ENCODE assay signal across 12 cellular contexts in genomic region chr2:205712508-205712907, GRCh38. TPM values are rescaled to one million over a fixed set of nuclear protein-coding genes. Genes with fewer than 3 reads are reported as not detected.
DNase-seq lines count a peak whose midpoint lies in the region; ATAC-seq and TF ChIP-seq lines count a peak whose summit lies in the region.
"Had no signal": no experiment of that assay in that cellular context is flagged by ENCODE, and none has a peak within 500 bp of the region (broad histone marks: within the 10 kb centered on the region; RNA-seq: fewer than 3 reads in every experiment).

No MANE protein-coding gene starts in this region.

- H3K4me3 ChIP-seq in A673 (ENCODE audit: low read depth, low read length, poor library complexity, severe bottlenecking) (no peak overlapping the region), muscle layer of colon (ENCODE audit: low read depth in 1 of 2, low read length in 2 of 2) (no peak overlapping the region)
- H3K4me3 ChIP-seq: skin epidermis had no signal

- BruUV-seq in A673 (replicated peaks; lab: Mats Ljungman, UMichigan): no TSS peak

- CTCF ChIA-PET in A673 (lab: Charles Lee): no interaction called here
- CTCF ChIA-PET in activated CD4-positive, alpha-beta memory T cell treated with anti-CD3 and anti-CD28 coated beads, Interleukin-2, amount 10 ng/mL, durations not matched to agents 7 days and 5 days (lab: Charles Lee): interaction anchor here (0.7 kb wide), 1 partner anchor 842 kb away, joined by 3 read pairs; no protein-coding TSS in a partner anchor

- H3K27ac ChIP-seq in A673 (ENCODE audit: low read depth, low read length, poor library complexity, severe bottlenecking) (no peak overlapping the region), muscle layer of colon (ENCODE audit: low read depth, low read length) (peak overlapping the region; percentile 82)

- intact Hi-C loops in A673 (cut with micrococcal nuclease; ENCODE audit: unreplicated experiment): no loop called here
- intact Hi-C loops in activated T-helper 1 cell treated with anti-CD3 and anti-CD28 coated beads, Interleukin-12 subunit alpha, Interleukin-12 subunit beta, Interleukin-2, Interleukin-4 antibody, amounts not matched to agents 30 ng/mL and 10 ng/mL and 1 ng/mL, durations not matched to agents 14 hours and 24 hours and 36 hours (cut with micrococcal nuclease): loop anchor here (5.0 kb wide), 2 partner anchors 155 to 1600 kb away; no protein-coding TSS in a partner anchor

- H3K4me1 ChIP-seq in A673 (ENCODE audit: insufficient read depth, low read length, poor library complexity, severe bottlenecking) (peaks cover 14% of the 10 kb centered on the region), muscle layer of colon (ENCODE audit: insufficient read depth, low read length) (peaks cover 93% of the 10 kb centered on the region)

- H3K4me3 Mint-ChIP-seq in chondrocyte (ENCODE audit: unreplicated experiment): no peak overlapping the region
- no peak overlapping the region for H3K4me3 Mint-ChIP-seq in activated T-helper 1 cell treated with anti-CD3 and anti-CD28 coated beads, Interleukin-12 subunit alpha, Interleukin-12 subunit beta, Interleukin-2, Interleukin-4 antibody, amounts not matched to agents 30 ng/mL and 10 ng/mL and 1 ng/mL, durations not matched to agents 14 hours and 24 hours and 36 hours
- no peak overlapping the region for H3K4me3 Mint-ChIP-seq in activated CD4-positive, alpha-beta memory T cell treated with anti-CD3 and anti-CD28 coated beads, Interleukin-2, amount 10 ng/mL, durations not matched to agents 7 days and 5 days
- H3K4me3 Mint-ChIP-seq: activated naive CD4-positive, alpha-beta T cell treated with anti-CD3 and anti-CD28 coated beads, Interleukin-2, amount 50 U/mL, for 24 hours; CD8-positive, alpha-beta T cell had no signal

- DNase-seq in A673 (ENCODE audit: low spot score): peak; percentile 27
- no peak for DNase-seq in chondrocyte (ENCODE audit: low spot score)
- no peak for DNase-seq in activated T-helper 1 cell treated with anti-CD3 and anti-CD28 coated beads, Interleukin-12 subunit alpha, Interleukin-12 subunit beta, Interleukin-2, Interleukin-4 antibody, amounts not matched to agents 30 ng/mL and 10 ng/mL and 1 ng/mL, durations not matched to agents 14 hours and 24 hours and 36 hours (ENCODE audit: low spot score)
- no peak for DNase-seq in RPMI8226
- DNase-seq in activated CD4-positive, alpha-beta memory T cell treated with anti-CD3 and anti-CD28 coated beads, Interleukin-2, amount 10 ng/mL, durations not matched to agents 7 days and 5 days: no peak
- DNase-seq in LoVo (ENCODE audit: low spot score): no peak
- DNase-seq: CD8-positive, alpha-beta T cell; NCI-H1105 treated with DMSO at 0.1 percent for 48 hours had no signal

- ATAC-seq in HG02610 (IDR thresholded peaks at IDR 0.05; ENCODE audit: unreplicated experiment): peak; percentile 38
- ATAC-seq: CD8-positive, alpha-beta T cell had no signal

- no peaks in the 10 kb centered on the region for H3K9me3 Mint-ChIP-seq in chondrocyte (ENCODE audit: low read depth)
- H3K9me3 Mint-ChIP-seq in activated T-helper 1 cell treated with anti-CD3 and anti-CD28 coated beads, Interleukin-12 subunit alpha, Interleukin-12 subunit beta, Interleukin-2, Interleukin-4 antibody, amounts not matched to agents 30 ng/mL and 10 ng/mL and 1 ng/mL, durations not matched to agents 14 hours and 24 hours and 36 hours: no peaks in the 10 kb centered on the region
- H3K9me3 Mint-ChIP-seq in activated CD4-positive, alpha-beta memory T cell treated with anti-CD3 and anti-CD28 coated beads, Interleukin-2, amount 10 ng/mL, durations not matched to agents 7 days and 5 days: no peaks in the 10 kb centered on the region
- H3K9me3 Mint-ChIP-seq: activated naive CD4-positive, alpha-beta T cell treated with anti-CD3 and anti-CD28 coated beads, Interleukin-2, amount 50 U/mL, for 24 hours; CD8-positive, alpha-beta T cell had no signal

- H3K9me3 ChIP-seq in A673 (ENCODE audit: low read depth, low read length, poor library complexity, severe bottlenecking) (no peaks in the 10 kb centered on the region), muscle layer of colon (ENCODE audit: low read length) (no peaks in the 10 kb centered on the region)

- no peak for TF ChIP-seq CTCF in A673 (conservative IDR thresholded peaks at IDR 0.05; ENCODE audit: low read depth, low read length)
- no peak for TF ChIP-seq CTCF in chondrocyte (IDR thresholded peaks at IDR 0.05)

- H3K36me3 ChIP-seq in A673 (ENCODE audit: insufficient read depth, low read length, poor library complexity, severe bottlenecking) (no peaks in the 10 kb centered on the region), muscle layer of colon (ENCODE audit: insufficient read depth, low read length) (peaks cover 30% of the 10 kb centered on the region)

- POLR2A ChIA-PET in A673 (lab: Charles Lee; ENCODE audit: low non-redundant PET): interaction anchor here (0.6 kb wide), 1 partner anchor 470 kb away, joined by 3 read pairs; no protein-coding TSS in a partner anchor
- POLR2A ChIA-PET in activated CD4-positive, alpha-beta memory T cell treated with anti-CD3 and anti-CD28 coated beads, Interleukin-2, amount 10 ng/mL, durations not matched to agents 7 days and 5 days (lab: Charles Lee): no interaction called here

- H3K4me1 Mint-ChIP-seq in chondrocyte (ENCODE audit: low read depth): peaks cover 75% of the 10 kb centered on the region
- H3K4me1 Mint-ChIP-seq in activated T-helper 1 cell treated with anti-CD3 and anti-CD28 coated beads, Interleukin-12 subunit alpha, Interleukin-12 subunit beta, Interleukin-2, Interleukin-4 antibody, amounts not matched to agents 30 ng/mL and 10 ng/mL and 1 ng/mL, durations not matched to agents 14 hours and 24 hours and 36 hours (ENCODE audit: low read depth): peaks cover 73% of the 10 kb centered on the region
- peaks cover 9% of the 10 kb centered on the region for H3K4me1 Mint-ChIP-seq in activated CD4-positive, alpha-beta memory T cell treated with anti-CD3 and anti-CD28 coated beads, Interleukin-2, amount 10 ng/mL, durations not matched to agents 7 days and 5 days

- H3K9ac ChIP-seq in muscle layer of colon (ENCODE audit: low read length): no peak overlapping the region

- no peaks in the 10 kb centered on the region for H3K27me3 Mint-ChIP-seq in chondrocyte (ENCODE audit: low read depth)
- H3K27me3 Mint-ChIP-seq in activated T-helper 1 cell treated with anti-CD3 and anti-CD28 coated beads, Interleukin-12 subunit alpha, Interleukin-12 subunit beta, Interleukin-2, Interleukin-4 antibody, amounts not matched to agents 30 ng/mL and 10 ng/mL and 1 ng/mL, durations not matched to agents 14 hours and 24 hours and 36 hours (ENCODE audit: insufficient read depth): no peaks in the 10 kb centered on the region
- H3K27me3 Mint-ChIP-seq in activated CD4-positive, alpha-beta memory T cell treated with anti-CD3 and anti-CD28 coated beads, Interleukin-2, amount 10 ng/mL, durations not matched to agents 7 days and 5 days: no peaks in the 10 kb centered on the region
- H3K27me3 Mint-ChIP-seq: activated naive CD4-positive, alpha-beta T cell treated with anti-CD3 and anti-CD28 coated beads, Interleukin-2, amount 50 U/mL, for 24 hours had no signal

- peak overlapping the region; percentile 73 for H3K27ac Mint-ChIP-seq in chondrocyte (ENCODE audit: unreplicated experiment)
- H3K27ac Mint-ChIP-seq in activated T-helper 1 cell treated with anti-CD3 and anti-CD28 coated beads, Interleukin-12 subunit alpha, Interleukin-12 subunit beta, Interleukin-2, Interleukin-4 antibody, amounts not matched to agents 30 ng/mL and 10 ng/mL and 1 ng/mL, durations not matched to agents 14 hours and 24 hours and 36 hours: no peak overlapping the region
- no peak overlapping the region for H3K27ac Mint-ChIP-seq in activated CD4-positive, alpha-beta memory T cell treated with anti-CD3 and anti-CD28 coated beads, Interleukin-2, amount 10 ng/mL, durations not matched to agents 7 days and 5 days
- H3K27ac Mint-ChIP-seq: activated naive CD4-positive, alpha-beta T cell treated with anti-CD3 and anti-CD28 coated beads, Interleukin-2, amount 50 U/mL, for 24 hours; CD8-positive, alpha-beta T cell had no signal

- H3K36me3 Mint-ChIP-seq in chondrocyte (ENCODE audit: low read depth): peaks cover 1% of the 10 kb centered on the region
- H3K36me3 Mint-ChIP-seq in activated T-helper 1 cell treated with anti-CD3 and anti-CD28 coated beads, Interleukin-12 subunit alpha, Interleukin-12 subunit beta, Interleukin-2, Interleukin-4 antibody, amounts not matched to agents 30 ng/mL and 10 ng/mL and 1 ng/mL, durations not matched to agents 14 hours and 24 hours and 36 hours (ENCODE audit: low read depth): peaks cover 10% of the 10 kb centered on the region
- H3K36me3 Mint-ChIP-seq in activated CD4-positive, alpha-beta memory T cell treated with anti-CD3 and anti-CD28 coated beads, Interleukin-2, amount 10 ng/mL, durations not matched to agents 7 days and 5 days (ENCODE audit: low read depth): no peaks in the 10 kb centered on the region
- H3K36me3 Mint-ChIP-seq: activated naive CD4-positive, alpha-beta T cell treated with anti-CD3 and anti-CD28 coated beads, Interleukin-2, amount 50 U/mL, for 24 hours; CD8-positive, alpha-beta T cell had no signal

- H3K27me3 ChIP-seq in A673 (replicated peaks; ENCODE audit: insufficient read depth, low read depth, low read length, poor library complexity) (no peaks in the 10 kb centered on the region), muscle layer of colon (ENCODE audit: control insufficient read depth in 1 of 2, insufficient read depth in 2 of 2, low read length in 2 of 2) (no peaks in the 10 kb centered on the region)

RNA-seq across cellular contexts. Expression of gene NRP2, which starts 30.2 kb away (rescaled TPM):
- total RNA-seq in A673 (2021): 4.0 and 7.7 TPM in 2 replicates
- total RNA-seq in chondrocyte: 31.7 to 83.7 TPM (median 34.5 TPM) in 3 replicates
- 56.9 and 64.0 TPM in 2 replicates for total RNA-seq in activated T-helper 1 cell treated with anti-CD3 and anti-CD28 coated beads, Interleukin-12 subunit alpha, Interleukin-12 subunit beta, Interleukin-2, Interleukin-4 antibody, amounts not matched to agents 30 ng/mL and 10 ng/mL and 1 ng/mL, durations not matched to agents 14 hours and 24 hours and 36 hours
- 1 to 10 TPM; 1.4 to 2.3 TPM for total RNA-seq in activated CD4-positive, alpha-beta memory T cell treated with anti-CD3 and anti-CD28 coated beads, Interleukin-2, amount 10 ng/mL, durations not matched to agents 7 days and 5 days
- total RNA-seq: CD8-positive, alpha-beta T cell had no signal
